20 cellular contexts compared by ENCODE assay signal in genomic region chr22:47340851-47341436, GRCh38.
A peak's percentile ranks its signal among the peaks of the same experiment; 100 is the strongest.
DNase-seq lines count a peak whose midpoint lies in the region; ATAC-seq and TF ChIP-seq lines count a peak whose summit lies in the region.
"Had no signal": no experiment of that assay in that cellular context is flagged by ENCODE, and none has a peak within 500 bp of the region (broad histone marks: within the 10 kb centered on the region; RNA-seq: fewer than 3 reads in every experiment).

No MANE protein-coding gene starts in this region.

- no peaks in the 10 kb centered on the region for H3K4me1 Mint-ChIP-seq in osteocyte (ENCODE audit: unreplicated experiment)

- no peaks in the 10 kb centered on the region for H3K79me2 ChIP-seq in HCT116 (ENCODE audit: insufficient read depth, low read length)

- no peak overlapping the region for H3K4me3 ChIP-seq in HCT116 (replicated peaks in 1 of 2; ENCODE audit: low read depth in 1 of 2, low read length in 2 of 2)
- H3K4me3 ChIP-seq: BLaER1, GM12878, SJSA1 had no signal

- H3K27me3 Mint-ChIP-seq in osteocyte (ENCODE audit: unreplicated experiment), result no peaks in the 10 kb centered on the region

- H3K36me3 Mint-ChIP-seq in osteocyte (ENCODE audit: unreplicated experiment), result no peaks in the 10 kb centered on the region
- H3K36me3 Mint-ChIP-seq: CD8-positive, alpha-beta T cell had no signal

- peak; percentile 3; the same call in 1 of the 2 replicates for TF ChIP-seq RAD21 in HCT116 (IDR thresholded peaks at IDR 0.05; ENCODE audit: low read depth)

- BruUV-seq in HCT116 (replicated peaks; lab: Mats Ljungman, UMichigan), result no TSS peak

- H3K27ac ChIP-seq in HCT116 (ENCODE audit: low read depth, low read length), result no peak overlapping the region
- H3K27ac ChIP-seq: BLaER1, SJSA1 had no signal

- no peak overlapping the region for H2AFZ ChIP-seq in HCT116 (ENCODE audit: low read depth, low read length, poor library complexity, severe bottlenecking)

- no peaks in the 10 kb centered on the region for H3K9me3 ChIP-seq in HCT116 (ENCODE audit: control insufficient read depth in 1 of 2, insufficient read depth in 1 of 2, low read depth in 1 of 2, low read length in 2 of 2)

- H3K4me1 ChIP-seq in HCT116 (ENCODE audit: control insufficient read depth in 1 of 2, insufficient read depth in 2 of 2, low read length in 2 of 2), result peaks cover 9 to 33% of the 10 kb centered on the region in 2 experiments; a peak in 3 of 4 replicates
- H3K4me1 ChIP-seq: BLaER1 had no signal

- no peak for TF ChIP-seq POLR2A in HCT116 (IDR thresholded peaks at IDR 0.05; ENCODE audit: borderline replicate concordance, extremely low read depth, insufficient read depth, insufficient read length)

- ATAC-seq in HCT116 (no peak), esophagus mucosa (peak; percentile 33), HG03097 (IDR thresholded peaks at IDR 0.05; ENCODE audit: low FRiP score, unreplicated experiment) (no peak)
- ATAC-seq: CD8-positive, alpha-beta T cell; GM12878 had no signal

- peak overlapping the region; percentile 11; the same call in 1 of the 2 replicates for H3K4me2 ChIP-seq in HCT116 (ENCODE audit: low read length)
- H3K4me2 ChIP-seq: BLaER1 had no signal

- no peaks in the 10 kb centered on the region for H3K36me3 ChIP-seq in HCT116 (ENCODE audit: control insufficient read depth in 1 of 2, insufficient read depth in 2 of 2, low read length in 2 of 2)
- H3K36me3 ChIP-seq: BLaER1, SJSA1 had no signal

- no peak overlapping the region for H3K27ac Mint-ChIP-seq in osteocyte (ENCODE audit: unreplicated experiment)
- H3K27ac Mint-ChIP-seq: CD8-positive, alpha-beta T cell; HFFc6 had no signal

- in situ Hi-C loops in G401 (cut with HindIII; ENCODE audit: low sequenced_read_pairs), result no loop called here

- RAD21 ChIA-PET in HCT116 (lab: Charles Lee; ENCODE audit: low non-redundant PET in 1 of 2, low total read pairs in 2 of 2, uncharacterized antibody in 2 of 2, unreplicated experiment in 2 of 2), result no interaction called here

- intact Hi-C loops in HCT116 (cut with micrococcal nuclease), result no loop called here

- no peaks in the 10 kb centered on the region for H3K27me3 ChIP-seq in HCT116 (ENCODE audit: insufficient read depth, low read length)
- H3K27me3 ChIP-seq: BLaER1, SJSA1 had no signal

- H3K4me3 Mint-ChIP-seq in osteocyte (ENCODE audit: unreplicated experiment), result no peak overlapping the region
- H3K4me3 Mint-ChIP-seq: CD8-positive, alpha-beta T cell; HFFc6 had no signal

- H3K9me3 Mint-ChIP-seq in osteocyte (ENCODE audit: unreplicated experiment), result peaks cover 13% of the 10 kb centered on the region

- POLR2A ChIA-PET in HCT116 (lab: Charles Lee), result no interaction called here

- TF ChIP-seq CTCF in HCT116 (IDR thresholded peaks at IDR 0.05 in 2 of 3, conservative IDR thresholded peaks at IDR 0.05 in 1 of 3; ENCODE audit: borderline replicate concordance in 1 of 3, insufficient read depth in 1 of 3, low read depth in 2 of 3, low read length in 2 of 3) (no peak), osteocyte (IDR thresholded peaks at IDR 0.05) (no peak)

- DNase-seq in HCT116 (ENCODE audit: low read depth, low spot score) (no peak), RPMI7951 (ENCODE audit: low read depth) (peak; percentile 42), osteocyte (ENCODE audit: extremely low spot score, unreplicated experiment) (peak; percentile 48), G401 (ENCODE audit: low spot score) (no peak), KG1 (lab: John Stamatoyannopoulos, UW) (no peak)
- DNase-seq: CD8-positive, alpha-beta T cell; DMS79 treated with DMSO at 0.1 percent for 48 hours; GDM1; GOT3; HFFc6; Kasumi-1; MV-4-11; NCI-H1417; NCI-H1930; NCI-H526 treated with DMSO at 0.1 percent for 48 hours had no signal

- H4K20me1 ChIP-seq in HCT116 (ENCODE audit: insufficient read depth), result no peaks in the 10 kb centered on the region
- H4K20me1 ChIP-seq: BLaER1 had no signal

- CTCF ChIA-PET in HCT116 (lab: Charles Lee), result no interaction called here

- H3K9me2 ChIP-seq in HCT116 (ENCODE audit: insufficient read depth), result no peaks in the 10 kb centered on the region; the same call in 1 of the 2 replicates

- no peak overlapping the region for H3K9ac ChIP-seq in HCT116 (ENCODE audit: low read length)
- H3K9ac ChIP-seq: BLaER1 had no signal

TF ChIP-seq in HCT116, 20 proteins besides CTCF, POLR2A, EP300 and RAD21:
- TF ChIP-seq CBX3 (IDR thresholded peaks at IDR 0.05; ENCODE audit: low read depth) (no peak), FOSL1 (IDR thresholded peaks at IDR 0.05; ENCODE audit: low read depth) (no peak), EZH2phosphoT487 (IDR thresholded peaks at IDR 0.05; ENCODE audit: borderline replicate concordance) (no peak), EGR1 (IDR thresholded peaks at IDR 0.05; ENCODE audit: low read depth) (no peak), POLR2AphosphoS5 (IDR thresholded peaks at IDR 0.05; ENCODE audit: low read depth, low read length) (no peak), EZH2 (IDR thresholded peaks at IDR 0.05) (no peak), ATF3 (IDR thresholded peaks at IDR 0.05) (no peak), ZNF274 (IDR thresholded peaks at IDR 0.05; ENCODE audit: low read depth, low read length) (no peak), ZFX (IDR thresholded peaks at IDR 0.05) (no peak), SRF (IDR thresholded peaks at IDR 0.05; ENCODE audit: low read depth) (no peak)
- TF ChIP-seq, protein P1, sequence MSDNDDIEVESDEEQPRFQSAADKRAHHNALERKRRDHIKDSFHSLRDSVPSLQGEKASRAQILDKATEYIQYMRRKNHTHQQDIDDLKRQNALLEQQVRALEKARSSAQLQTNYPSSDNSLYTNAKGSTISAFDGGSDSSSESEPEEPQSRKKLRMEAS (IDR thresholded peaks at IDR 0.05), result no peak
- TF ChIP-seq, protein P2, sequence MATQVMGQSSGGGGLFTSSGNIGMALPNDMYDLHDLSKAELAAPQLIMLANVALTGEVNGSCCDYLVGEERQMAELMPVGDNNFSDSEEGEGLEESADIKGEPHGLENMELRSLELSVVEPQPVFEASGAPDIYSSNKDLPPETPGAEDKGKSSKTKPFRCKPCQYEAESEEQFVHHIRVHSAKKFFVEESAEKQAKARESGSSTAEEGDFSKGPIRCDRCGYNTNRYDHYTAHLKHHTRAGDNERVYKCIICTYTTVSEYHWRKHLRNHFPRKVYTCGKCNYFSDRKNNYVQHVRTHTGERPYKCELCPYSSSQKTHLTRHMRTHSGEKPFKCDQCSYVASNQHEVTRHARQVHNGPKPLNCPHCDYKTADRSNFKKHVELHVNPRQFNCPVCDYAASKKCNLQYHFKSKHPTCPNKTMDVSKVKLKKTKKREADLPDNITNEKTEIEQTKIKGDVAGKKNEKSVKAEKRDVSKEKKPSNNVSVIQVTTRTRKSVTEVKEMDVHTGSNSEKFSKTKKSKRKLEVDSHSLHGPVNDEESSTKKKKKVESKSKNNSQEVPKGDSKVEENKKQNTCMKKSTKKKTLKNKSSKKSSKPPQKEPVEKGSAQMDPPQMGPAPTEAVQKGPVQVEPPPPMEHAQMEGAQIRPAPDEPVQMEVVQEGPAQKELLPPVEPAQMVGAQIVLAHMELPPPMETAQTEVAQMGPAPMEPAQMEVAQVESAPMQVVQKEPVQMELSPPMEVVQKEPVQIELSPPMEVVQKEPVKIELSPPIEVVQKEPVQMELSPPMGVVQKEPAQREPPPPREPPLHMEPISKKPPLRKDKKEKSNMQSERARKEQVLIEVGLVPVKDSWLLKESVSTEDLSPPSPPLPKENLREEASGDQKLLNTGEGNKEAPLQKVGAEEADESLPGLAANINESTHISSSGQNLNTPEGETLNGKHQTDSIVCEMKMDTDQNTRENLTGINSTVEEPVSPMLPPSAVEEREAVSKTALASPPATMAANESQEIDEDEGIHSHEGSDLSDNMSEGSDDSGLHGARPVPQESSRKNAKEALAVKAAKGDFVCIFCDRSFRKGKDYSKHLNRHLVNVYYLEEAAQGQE (IDR thresholded peaks at IDR 0.05; ENCODE audit: low read depth), result no peak

Comparison
In these comparisons a context has a peak if more than half of its experiments do, and no peak if none do; other contexts are left out.
1. DNase-seq: peak in RPMI7951 (single experiment) and osteocyte (single experiment); none in HCT116 (single experiment), G401 (single experiment) and KG1 (single experiment).